ENCODE assay signal across 8 cellular contexts in genomic region chr22:17638432-17639237, GRCh38. TPM values are rescaled to one million over a fixed set of nuclear protein-coding genes. Genes with fewer than 3 reads are reported as not detected.
A peak's percentile ranks its signal among the peaks of the same experiment; 100 is the strongest.
DNase-seq lines count a peak whose midpoint lies in the region; ATAC-seq and TF ChIP-seq lines count a peak whose summit lies in the region.

Gene BCL2L13, plus strand, starts transcription at chr22:17638757. Its CDS starts 16,955 bp downstream, at chr22:17655712.

- H3K9me3 ChIP-seq in right atrium auricular region (no peaks in the 10 kb centered on the region), psoas muscle (no peaks in the 10 kb centered on the region)

- no peak for TF ChIP-seq CTCF in right atrium auricular region (IDR thresholded peaks at IDR 0.05)
- TF ChIP-seq CTCF in psoas muscle (IDR thresholded peaks at IDR 0.05), result no peak

- H3K4me3 ChIP-seq in right atrium auricular region (peak within 1 kb of the TSS; percentile 86 to 88), psoas muscle (peak within 1 kb of the TSS; percentile 85), urinary bladder (ENCODE audit: low read depth, low read length) (peak within 1 kb of the TSS; percentile 65)

- H3K27me3 ChIP-seq in right atrium auricular region (no peaks in the 10 kb centered on the region), psoas muscle (ENCODE audit: insufficient read depth in 3 of 3, low read length in 2 of 3) (no peaks in the 10 kb centered on the region)

- 0% methylated on average over 68 of the region's 68 CpGs for WGBS in psoas muscle, 3 donors
- WGBS in urinary bladder, result under 1% methylated on average over 68 of the region's 68 CpGs

- peaks cover 0 to 20% of the 10 kb centered on the region in 2 donors for H3K4me1 ChIP-seq in right atrium auricular region
- H3K4me1 ChIP-seq in psoas muscle, result peaks cover 6% of the 10 kb centered on the region
- peaks cover 2% of the 10 kb centered on the region for H3K4me1 ChIP-seq in urinary bladder (ENCODE audit: insufficient read depth)

- peak; percentile 58 for ATAC-seq in GM18499 (IDR thresholded peaks at IDR 0.05; ENCODE audit: insufficient read depth, unreplicated experiment)
- ATAC-seq in HG02885 (IDR thresholded peaks at IDR 0.05; ENCODE audit: poor library complexity, unreplicated experiment), result peak; percentile 95
- ATAC-seq in psoas muscle, result peak; percentile 93 to 95 (median 94)

- peaks cover 9% of the 10 kb centered on the region for H3K36me3 ChIP-seq in right atrium auricular region
- no peaks in the 10 kb centered on the region for H3K36me3 ChIP-seq in psoas muscle (ENCODE audit: insufficient read depth in 1 of 2, low read depth in 1 of 2)
- no peaks in the 10 kb centered on the region for H3K36me3 ChIP-seq in urinary bladder (ENCODE audit: insufficient read depth)

- intact Hi-C loops in T-helper 2 cell treated with Interferon-gamma antibody and Interleukin-4, amounts not matched to agents 100 ng/mL and 5 ng/mL, for 36 hours (cut with micrococcal nuclease), result loop anchor here (1.0 to 5.0 kb wide), 5 partner anchors 10 to 466 kb away; partner anchors contain the start of genes ATP6V1E1 and PEX26
- intact Hi-C loops in psoas muscle (cut with DNase I), result no loop called here

- H3K27ac ChIP-seq in right atrium auricular region (peak within 1 kb of the TSS; percentile 99 to 100), psoas muscle (peak within 1 kb of the TSS; percentile 93), urinary bladder (ENCODE audit: low read depth) (peak within 1 kb of the TSS; percentile 97)

- DNase-seq in NCI-H1930 (lab: John Stamatoyannopoulos, UW) (peak; percentile 84 to 87), anterior cingulate cortex (lab: John Stamatoyannopoulos, UW) (peak; percentile 46 to 95 (median 83)), right atrium auricular region (ENCODE audit: low spot score) (peak; percentile 95), psoas muscle (peak; percentile 93 to 97)

RNA-seq across cellular contexts. Expression of gene BCL2L13, which starts in this region (rescaled TPM):
- 28.6 and 30.9 TPM in 2 replicates for total RNA-seq in T-helper 2 cell treated with Interferon-gamma antibody and Interleukin-4, amounts not matched to agents 100 ng/mL and 5 ng/mL, for 36 hours
- total RNA-seq in right atrium auricular region (10 to 100 TPM; 56.5 to 64.1 TPM), psoas muscle (100 to 1,000 TPM; 123 to 201 (median 130) TPM), urinary bladder (40.1 TPM)
- polyA plus RNA-seq in psoas muscle (100 to 1,000 TPM in 1 of 3 donors, 10 to 100 TPM in 2; 67.0 to 165 (median 89.0) TPM), urinary bladder (35.0 TPM)

Comparison
In these comparisons a context has a peak if more than half of its experiments do, and no peak if none do; other contexts are left out.
1. Peak in every context shown above with its lines: DNase-seq, ATAC-seq, H3K4me3 ChIP-seq and H3K27ac ChIP-seq.